ENCODE assay signal across 10 cellular contexts in the genomic region with DNA sequence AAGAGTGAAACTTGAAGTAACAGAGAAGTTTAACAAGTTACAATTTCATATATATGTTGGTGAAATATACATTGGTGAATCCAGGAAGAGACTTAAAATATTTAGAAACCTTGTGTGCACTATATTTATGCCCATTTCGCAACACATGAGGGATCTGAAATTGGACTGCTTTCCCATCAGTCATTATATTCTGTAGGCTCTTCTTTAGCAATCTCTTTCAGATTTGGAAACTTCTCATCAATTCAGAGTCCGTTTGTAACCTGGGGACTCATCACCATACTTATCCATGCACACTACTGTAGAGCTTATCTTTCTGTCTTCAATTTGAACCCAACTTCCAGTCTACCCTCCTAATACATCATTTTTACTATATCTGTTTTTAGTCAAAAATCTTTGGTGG. TPM values are rescaled to one million over a fixed set of nuclear protein-coding genes. Genes with fewer than 3 reads are reported as not detected.
DNase-seq lines count a peak whose midpoint lies in the region; ATAC-seq, FAIRE-seq and TF ChIP-seq lines count a peak whose summit lies in the region.
"Had no signal": no experiment of that assay in that cellular context is flagged by ENCODE, and none has a peak within 500 bp of the region (broad histone marks: within the 10 kb centered on the region; RNA-seq: fewer than 3 reads in every experiment).

No MANE protein-coding gene starts in this region.

- peaks cover 0 to 29% of the 10 kb centered on the region in 2 experiments; a peak in 2 of 4 replicates for H3K79me1 ChIP-seq in IMR-90 (ENCODE audit: low read depth in 1 of 2, low read length in 2 of 2)

- no peak overlapping the region for H2AK5ac ChIP-seq in IMR-90 (ENCODE audit: low read depth, low read length)

- peaks cover 5% of the 10 kb centered on the region; the same call in 1 of the 2 replicates for H4K20me1 ChIP-seq in IMR-90 (ENCODE audit: insufficient read depth, low read length)

- TF ChIP-seq EP300 in sigmoid colon (IDR thresholded peaks at IDR 0.05), result no peak

- no peak overlapping the region for H2AK9ac ChIP-seq in IMR-90 (replicated peaks; ENCODE audit: low read depth, low read length, poor library complexity)

- CTCF ChIA-PET in IMR-90 (lab: Yijun Ruan, JAX), result interaction anchor here (0.9 to 1.1 kb wide), 5 partner anchors 10 to 99 kb away, joined by 3 read pairs; no protein-coding TSS in a partner anchor

- peak overlapping the region; percentile 84 for H3K14ac ChIP-seq in IMR-90 (replicated peaks; ENCODE audit: low read depth, low read length)

- no peak for FAIRE-seq in GM12891 (lab: Jason Lieb, UNC)

- TF ChIP-seq POLR2A in IMR-90 (IDR thresholded peaks at IDR 0.05; ENCODE audit: low read depth, low read length) (no peak), sigmoid colon (IDR thresholded peaks at IDR 0.05) (no peak), GM12891 (IDR thresholded peaks at IDR 0.05; ENCODE audit: low read depth, low read length) (no peak)

- 0 out of 4 replicates have a peak overlapping the region, but pooled peaks of 1 of the 2 experiments have one; percentile 22 for H4K8ac ChIP-seq in IMR-90 (ENCODE audit: low read depth in 2 of 2, low read length in 2 of 2)

- peaks cover 10% of the 10 kb centered on the region for H3K4me1 ChIP-seq in IMR-90 (ENCODE audit: control insufficient read depth, insufficient read depth, low read length)
- peaks cover 19 to 42% of the 10 kb centered on the region in 2 donors for H3K4me1 ChIP-seq in duodenal mucosa (ENCODE audit: control insufficient read depth in 1 of 2, insufficient read depth in 2 of 2, low read length in 2 of 2)
- H3K4me1 ChIP-seq in sigmoid colon, result peaks cover 0 to 60% (median 40%) of the 10 kb centered on the region in 4 donors

- 67% methylated on average over 1 of the region's 2 CpGs; no CpG with 5 or more reads in 1 of the 2 experiments for WGBS in IMR-90 (ENCODE audit: extremely low coverage in 2 of 2, insufficient read length in 1 of 2), 2 experiments
- 72 to 82% methylated on average over 2 of the region's 2 CpGs for WGBS in sigmoid colon, 2 donors

- 0 out of 2 replicates have a peak overlapping the region, but pooled peaks have one; percentile 22 for H3K56ac ChIP-seq in IMR-90 (ENCODE audit: extremely low read depth, insufficient read depth, low read length)

- peak overlapping the region; percentile 97; the same call in 1 of the 2 replicates for H3K9ac ChIP-seq in IMR-90 (ENCODE audit: low read depth, low read length)
- peak overlapping the region in 1 of 2 donors; percentile 80 for H3K9ac ChIP-seq in duodenal mucosa (ENCODE audit: low read depth in 1 of 2, low read length in 2 of 2)

- H3K4ac ChIP-seq in IMR-90 (ENCODE audit: low read depth, low read length), result no peak overlapping the region

- H3K23ac ChIP-seq in IMR-90 (ENCODE audit: low read depth, low read length), result peak overlapping the region; percentile 69; the same call in 1 of the 2 replicates

- no peaks in the 10 kb centered on the region for H3K27me3 ChIP-seq in IMR-90 (ENCODE audit: control insufficient read depth, insufficient read depth, low read length)
- no peaks in the 10 kb centered on the region for H3K27me3 ChIP-seq in duodenal mucosa (ENCODE audit: control insufficient read depth in 1 of 2, insufficient read depth in 2 of 2, low read length in 2 of 2)
- H3K27me3 ChIP-seq in sigmoid colon, result no peaks in the 10 kb centered on the region

- no peak for TF ChIP-seq RAD21 in IMR-90 (IDR thresholded peaks at IDR 0.05; ENCODE audit: low read length)

- no peak overlapping the region for H2BK120ac ChIP-seq in IMR-90 (ENCODE audit: low read depth, low read length)

- H3K36me3 ChIP-seq in IMR-90 (ENCODE audit: control insufficient read depth, insufficient read depth, low read length) (peaks cover 1% of the 10 kb centered on the region; the same call in 1 of the 2 replicates), duodenal mucosa (ENCODE audit: control insufficient read depth in 1 of 2, insufficient read depth in 2 of 2, low read length in 2 of 2) (no peaks in the 10 kb centered on the region), sigmoid colon (no peaks in the 10 kb centered on the region)

- no peak overlapping the region; the same call in 1 of the 2 replicates for H3K27ac ChIP-seq in IMR-90 (ENCODE audit: insufficient read depth, low read length)
- no peak overlapping the region for H3K27ac ChIP-seq in duodenal mucosa (ENCODE audit: low read depth, low read length)
- H3K27ac ChIP-seq in sigmoid colon, result peak overlapping the region; percentile 91 to 97 (median 95)

- POLR2A ChIA-PET in IMR-90 (lab: Charles Lee; ENCODE audit: unreplicated experiment), result interaction anchor here (0.6 to 1.3 kb wide), 2 partner anchors 9 to 125 kb away, joined by 3 to 5 read pairs; no protein-coding TSS in a partner anchor

- no peaks in the 10 kb centered on the region for H3K9me3 ChIP-seq in IMR-90 (ENCODE audit: control insufficient read depth, insufficient read depth, low read length)
- H3K9me3 ChIP-seq in duodenal mucosa (ENCODE audit: control insufficient read depth in 1 of 2, low read length in 2 of 2), result no peaks in the 10 kb centered on the region
- H3K9me3 ChIP-seq in sigmoid colon, result no peaks in the 10 kb centered on the region

- peaks cover 3% of the 10 kb centered on the region for H3K9me1 ChIP-seq in IMR-90 (ENCODE audit: insufficient read depth, low read length)

- H2BK15ac ChIP-seq in IMR-90 (ENCODE audit: low read depth, low read length), result no peak overlapping the region; the same call in 2 of the 3 replicates

- intact Hi-C loops in IMR-90 (cut with micrococcal nuclease), result loop anchor here (2.0 to 5.0 kb wide), 3 partner anchors 43 to 125 kb away; no protein-coding TSS in a partner anchor
- intact Hi-C loops in sigmoid colon (cut with DNase I), result loop anchor here (5.0 kb wide), 2 partner anchors 63 to 72 kb away; no protein-coding TSS in a partner anchor

- H3K4me2 ChIP-seq in IMR-90 (ENCODE audit: low read depth, low read length), result peak overlapping the region; percentile 92

- no peak overlapping the region for H2BK20ac ChIP-seq in IMR-90 (ENCODE audit: low read depth, low read length)

- ATAC-seq in IMR-90 (ENCODE audit: low read depth), result no peak
- no peak for ATAC-seq in GM19328 (IDR thresholded peaks at IDR 0.05; ENCODE audit: unreplicated experiment)
- ATAC-seq in GM18867 (IDR thresholded peaks at IDR 0.05; ENCODE audit: unreplicated experiment), result no peak
- no peak for ATAC-seq in GM21526 (IDR thresholded peaks at IDR 0.05; ENCODE audit: low FRiP score, unreplicated experiment)
- ATAC-seq: activated naive CD4-positive, alpha-beta T cell treated with anti-CD3 and anti-CD28 coated beads, Interleukin-2, amount 50 U/mL, for 72 hours had no signal

- BruUV-seq in IMR-90 (replicated peaks; lab: Mats Ljungman, UMichigan), result no TSS peak

- no peak overlapping the region; the same call in 1 of the 2 replicates for H4K5ac ChIP-seq in IMR-90 (ENCODE audit: low read depth, low read length)

- dilution Hi-C loops in IMR-90 (cut with HindIII; ENCODE audit: low sequenced_read_pairs, unreplicated experiment), result no loop called here

- peak overlapping the region; percentile 72 for H2BK5ac ChIP-seq in IMR-90 (ENCODE audit: low read depth, low read length, poor library complexity, severe bottlenecking)

- TF ChIP-seq CTCF in AG10803 (conservative IDR thresholded peaks at IDR 0.05; ENCODE audit: low read length), result no peak
- no peak for TF ChIP-seq CTCF in IMR-90 (conservative IDR thresholded peaks at IDR 0.05; ENCODE audit: low read depth, low read length)
- TF ChIP-seq CTCF in sigmoid colon (IDR thresholded peaks at IDR 0.05), result no peak

- H2AFZ ChIP-seq in IMR-90 (replicated peaks; ENCODE audit: low read length, poor library complexity), result no peak overlapping the region

- in situ Hi-C loops in IMR-90 (cut with MboI; ENCODE audit: low sequenced_read_pairs), result no loop called here

- peak overlapping the region; percentile 14; the same call in 1 of the 2 replicates for H3K18ac ChIP-seq in IMR-90 (ENCODE audit: low read depth, low read length)

- no peak overlapping the region for H4K91ac ChIP-seq in IMR-90 (ENCODE audit: insufficient read depth, low read depth, low read length)

- H3K4me3 ChIP-seq in AG10803 (ENCODE audit: low read length) (peak overlapping the region; percentile 76), IMR-90 (ENCODE audit: insufficient read depth, low read depth, low read length) (peak overlapping the region; percentile 61), duodenal mucosa (ENCODE audit: low read depth in 1 of 2, low read length in 2 of 2) (peak overlapping the region; percentile 89 to 94), sigmoid colon (peak overlapping the region; percentile 75 to 83 (median 80))

- DNase-seq in AG10803 (ENCODE audit: low read depth) (no peak), IMR-90 (no peak), sigmoid colon (no peak), GM12891 (ENCODE audit: insufficient read length, low spot score) (no peak)
- DNase-seq: effector CD8-positive, alpha-beta T cell had no signal

TF ChIP-seq in GM12891, 5 proteins besides CTCF, POLR2A, EP300 and RAD21:
- TF ChIP-seq POLR2AphosphoS5 (IDR thresholded peaks at IDR 0.05; ENCODE audit: low read depth, low read length) (no peak), SPI1 (IDR thresholded peaks at IDR 0.05; ENCODE audit: low read depth, low read length) (no peak), POU2F2 (IDR thresholded peaks at IDR 0.05; ENCODE audit: low read depth, low read length) (no peak), PAX5 (IDR thresholded peaks at IDR 0.05; ENCODE audit: insufficient read depth, low read length, severe bottlenecking) (no peak), TAF1 (IDR thresholded peaks at IDR 0.05; ENCODE audit: low read depth, low read length) (no peak)

RNA-seq across cellular contexts. Expression of a gene that starts 2.2 kb away (rescaled TPM):
- total RNA-seq in IMR-90 (2012; rRNA removed) (74.4 and 95.2 TPM in 2 replicates), sigmoid colon (100 to 1,000 TPM; 162 to 511 (median 209) TPM)
- polyA plus RNA-seq in IMR-90 (2012; rRNA removed) (17.5 and 22.3 TPM in 2 replicates), sigmoid colon (1 to 10 TPM; 1.8 to 8.0 (median 4.4) TPM)
- polyA plus RNA-seq in IMR-90 (2012; cell fraction: cytosol; rRNA removed), result 4.4 and 10.5 TPM in 2 replicates
- 5.5 and 36.2 TPM in 2 replicates for polyA plus RNA-seq in IMR-90 (2012; cell fraction: nucleus; rRNA removed; ENCODE audit: low replicate concordance)
- polyA plus RNA-seq in GM12891 (2012; ENCODE audit: low read depth, missing spikeins), result 2.1 TPM

RNA-seq across cellular contexts. Expression of a gene that starts 2.2 kb away (rescaled TPM):
- total RNA-seq in IMR-90 (2012; rRNA removed) (48.9 and 49.7 TPM in 2 replicates), sigmoid colon (10 to 100 TPM; 37.1 to 60.1 (median 44.7) TPM)
- polyA plus RNA-seq in IMR-90 (2012; rRNA removed) (42.4 and 43.7 TPM in 2 replicates), sigmoid colon (1 to 10 TPM; 3.9 to 8.3 (median 7.8) TPM)
- 34.3 and 38.4 TPM in 2 replicates for polyA plus RNA-seq in IMR-90 (2012; cell fraction: cytosol; rRNA removed)
- 32.6 and 34.9 TPM in 2 replicates for polyA plus RNA-seq in IMR-90 (2012; cell fraction: nucleus; rRNA removed; ENCODE audit: low replicate concordance)
- 6.0 TPM for polyA plus RNA-seq in GM12891 (2012; ENCODE audit: low read depth, missing spikeins)

Comparison
In these comparisons a context has a peak if more than half of its experiments do, and no peak if none do; other contexts are left out.
1. H3K27ac ChIP-seq: peak in sigmoid colon (4 of 4); none in IMR-90 (single experiment) and duodenal mucosa (single experiment).
2. Peak in every context shown above with its lines, with median percentiles within 50 percentile points of each other: H3K4me3 ChIP-seq.